ENCODE assay signal across 16 cellular contexts in genomic region chr3:116886202-116886893, GRCh38.
DNase-seq lines count a peak whose midpoint lies in the region; ATAC-seq and TF ChIP-seq lines count a peak whose summit lies in the region.
"Had no signal": no experiment of that assay in that cellular context is flagged by ENCODE, and none has a peak within 500 bp of the region (broad histone marks: within the 10 kb centered on the region; RNA-seq: fewer than 3 reads in every experiment).

No MANE protein-coding gene starts in this region.

- peak overlapping the region; percentile 66 for H2AFZ ChIP-seq in OCI-LY3 (ENCODE audit: low read depth, low read length)
- H2AFZ ChIP-seq: hepatocyte had no signal

- ATAC-seq in GM18511 (IDR thresholded peaks at IDR 0.05; ENCODE audit: unreplicated experiment) (peak; percentile 95), GM21515 (IDR thresholded peaks at IDR 0.05; ENCODE audit: unreplicated experiment) (peak; percentile 96), HG03097 (IDR thresholded peaks at IDR 0.05; ENCODE audit: low FRiP score, unreplicated experiment) (peak; percentile 81), left lung (no peak)
- ATAC-seq: Panc1 had no signal

- intact Hi-C loops in left lung (cut with DNase I): no loop called here

- H3K9ac ChIP-seq in OCI-LY3 (ENCODE audit: low read length): peak overlapping the region; percentile 9; the same call in 1 of the 2 replicates
- no peak overlapping the region for H3K9ac ChIP-seq in endodermal cell (ENCODE audit: extremely low read depth, low read length, poor library complexity, severe bottlenecking)

- CTCF ChIA-PET in CD8-positive, alpha-beta memory T cell (lab: Charles Lee): no interaction called here

- H4K20me1 ChIP-seq in OCI-LY3 (ENCODE audit: insufficient read depth, low read length): no peaks in the 10 kb centered on the region

- POLR2A ChIA-PET in CD8-positive, alpha-beta memory T cell (lab: Charles Lee): no interaction called here

- H3K27me3 ChIP-seq in OCI-LY3 (ENCODE audit: low read depth, low read length) (no peaks in the 10 kb centered on the region), endodermal cell (ENCODE audit: control insufficient read depth, insufficient read depth, low read length, poor library complexity, severe bottlenecking) (no peaks in the 10 kb centered on the region), left lung (no peaks in the 10 kb centered on the region)
- no peaks in the 10 kb centered on the region for H3K27me3 ChIP-seq in CD8-positive, alpha-beta memory T cell (ENCODE audit: insufficient read depth, low read length, poor library complexity, severe bottlenecking)
- H3K27me3 ChIP-seq: hepatocyte had no signal

- H3K9me3 ChIP-seq in OCI-LY3 (ENCODE audit: insufficient read depth, low read length) (no peaks in the 10 kb centered on the region), endodermal cell (ENCODE audit: control insufficient read depth, low read length) (no peaks in the 10 kb centered on the region), left lung (no peaks in the 10 kb centered on the region)
- no peaks in the 10 kb centered on the region for H3K9me3 ChIP-seq in CD8-positive, alpha-beta memory T cell (ENCODE audit: low read length)
- H3K9me3 ChIP-seq: HAP-1 had no signal

- DNase-seq in T-helper 2 cell treated with Interferon-gamma antibody and Interleukin-4, amounts not matched to agents 5 μg/mL and 100 μg/mL, for 36 hours (ENCODE audit: low spot score): no peak
- no peak for DNase-seq in CD8-positive, alpha-beta memory T cell
- DNase-seq in endodermal cell (no peak), left lung (no peak)
- DNase-seq: NCI-H1092; stimulated activated naive CD4-positive, alpha-beta T cell had no signal

- 67 to 75% methylated on average over 4 of the region's 4 CpGs for WGBS in endodermal cell (ENCODE audit: insufficient coverage in 1 of 2, insufficient read length in 1 of 2), 2 experiments

- H3K36me3 Mint-ChIP-seq in T-helper 2 cell treated with Interferon-gamma antibody and Interleukin-4, amounts not matched to agents 5 μg/mL and 100 μg/mL, for 36 hours (ENCODE audit: low read depth): no peaks in the 10 kb centered on the region
- peaks cover 0 to 2% (median 0%) of the 10 kb centered on the region in 3 donors for H3K36me3 Mint-ChIP-seq in CD8-positive, alpha-beta memory T cell
- H3K36me3 Mint-ChIP-seq in endodermal cell (ENCODE audit: low read depth): no peaks in the 10 kb centered on the region
- H3K36me3 Mint-ChIP-seq: activated naive CD4-positive, alpha-beta T cell treated with anti-CD3 and anti-CD28 coated beads, Interleukin-2, amount 50 U/mL, for 24 hours had no signal

- H3K4me1 Mint-ChIP-seq in T-helper 2 cell treated with Interferon-gamma antibody and Interleukin-4, amounts not matched to agents 5 μg/mL and 100 μg/mL, for 36 hours (ENCODE audit: low read depth): no peaks in the 10 kb centered on the region
- no peaks in the 10 kb centered on the region for H3K4me1 Mint-ChIP-seq in CD8-positive, alpha-beta memory T cell
- H3K4me1 Mint-ChIP-seq in endodermal cell: no peaks in the 10 kb centered on the region
- H3K4me1 Mint-ChIP-seq: activated naive CD4-positive, alpha-beta T cell treated with anti-CD3 and anti-CD28 coated beads, Interleukin-2, amount 50 U/mL, for 24 hours had no signal

- peak overlapping the region; percentile 51 for H3K4me2 ChIP-seq in OCI-LY3 (ENCODE audit: low read length)
- H3K4me2 ChIP-seq: hepatocyte had no signal

- H3K4me3 Mint-ChIP-seq in T-helper 2 cell treated with Interferon-gamma antibody and Interleukin-4, amounts not matched to agents 5 μg/mL and 100 μg/mL, for 36 hours: no peak overlapping the region
- H3K4me3 Mint-ChIP-seq in CD8-positive, alpha-beta memory T cell: no peak overlapping the region
- no peak overlapping the region for H3K4me3 Mint-ChIP-seq in endodermal cell
- H3K4me3 Mint-ChIP-seq: activated naive CD4-positive, alpha-beta T cell treated with anti-CD3 and anti-CD28 coated beads, Interleukin-2, amount 50 U/mL, for 24 hours; dendritic cell treated with granulocyte-macrophage colony-stimulating factor and Interleukin-4, amounts not matched to agents 40 ng/mL and 50 ng/mL, for 4 days had no signal

- H3K4me1 ChIP-seq in OCI-LY3 (ENCODE audit: low read length) (peaks cover 9% of the 10 kb centered on the region), endodermal cell (ENCODE audit: control insufficient read depth, insufficient read depth, low read length) (no peaks in the 10 kb centered on the region), left lung (no peaks in the 10 kb centered on the region)
- no peaks in the 10 kb centered on the region for H3K4me1 ChIP-seq in CD8-positive, alpha-beta memory T cell (ENCODE audit: insufficient read depth, low read length)
- H3K4me1 ChIP-seq: HAP-1 had no signal

- no peak overlapping the region for H3K27ac Mint-ChIP-seq in T-helper 2 cell treated with Interferon-gamma antibody and Interleukin-4, amounts not matched to agents 5 μg/mL and 100 μg/mL, for 36 hours
- H3K27ac Mint-ChIP-seq in CD8-positive, alpha-beta memory T cell: no peak overlapping the region
- H3K27ac Mint-ChIP-seq in endodermal cell: no peak overlapping the region
- H3K27ac Mint-ChIP-seq: activated naive CD4-positive, alpha-beta T cell treated with anti-CD3 and anti-CD28 coated beads, Interleukin-2, amount 50 U/mL, for 24 hours; dendritic cell treated with granulocyte-macrophage colony-stimulating factor and Interleukin-4, amounts not matched to agents 40 ng/mL and 50 ng/mL, for 4 days had no signal

- no peaks in the 10 kb centered on the region for H3K9me3 Mint-ChIP-seq in T-helper 2 cell treated with Interferon-gamma antibody and Interleukin-4, amounts not matched to agents 5 μg/mL and 100 μg/mL, for 36 hours
- peaks cover 0 to 16% (median 4%) of the 10 kb centered on the region in 5 donors for H3K9me3 Mint-ChIP-seq in CD8-positive, alpha-beta memory T cell
- no peaks in the 10 kb centered on the region for H3K9me3 Mint-ChIP-seq in endodermal cell
- H3K9me3 Mint-ChIP-seq: activated naive CD4-positive, alpha-beta T cell treated with anti-CD3 and anti-CD28 coated beads, Interleukin-2, amount 50 U/mL, for 24 hours; dendritic cell treated with granulocyte-macrophage colony-stimulating factor and Interleukin-4, amounts not matched to agents 40 ng/mL and 50 ng/mL, for 4 days had no signal

- no peaks in the 10 kb centered on the region for H3K27me3 Mint-ChIP-seq in T-helper 2 cell treated with Interferon-gamma antibody and Interleukin-4, amounts not matched to agents 5 μg/mL and 100 μg/mL, for 36 hours (ENCODE audit: low read depth)
- H3K27me3 Mint-ChIP-seq in CD8-positive, alpha-beta memory T cell: no peaks in the 10 kb centered on the region
- no peaks in the 10 kb centered on the region for H3K27me3 Mint-ChIP-seq in endodermal cell (ENCODE audit: insufficient read depth)
- H3K27me3 Mint-ChIP-seq: activated naive CD4-positive, alpha-beta T cell treated with anti-CD3 and anti-CD28 coated beads, Interleukin-2, amount 50 U/mL, for 24 hours; dendritic cell treated with granulocyte-macrophage colony-stimulating factor and Interleukin-4, amounts not matched to agents 40 ng/mL and 50 ng/mL, for 4 days had no signal

- H3K4me3 ChIP-seq in OCI-LY3 (ENCODE audit: low read length): peak overlapping the region; percentile 21; the same call in 1 of the 2 replicates
- H3K4me3 ChIP-seq in CD8-positive, alpha-beta memory T cell (ENCODE audit: low read length): no peak overlapping the region
- no peak overlapping the region for H3K4me3 ChIP-seq in endodermal cell (ENCODE audit: low read length)
- H3K4me3 ChIP-seq in left lung: no peak overlapping the region
- H3K4me3 ChIP-seq: HAP-1, hepatocyte had no signal

- no peaks in the 10 kb centered on the region for H3K79me2 ChIP-seq in OCI-LY3 (ENCODE audit: low read length)
- H3K79me2 ChIP-seq: hepatocyte had no signal

- H3K27ac ChIP-seq in OCI-LY3 (ENCODE audit: low read length) (no peak overlapping the region; the same call in 1 of the 2 replicates), endodermal cell (ENCODE audit: low read depth, low read length) (no peak overlapping the region), left lung (no peak overlapping the region)
- H3K27ac ChIP-seq in CD8-positive, alpha-beta memory T cell (ENCODE audit: low read depth, low read length): no peak overlapping the region
- H3K27ac ChIP-seq: hepatocyte, VCaP had no signal

- TF ChIP-seq CTCF in OCI-LY3 (IDR thresholded peaks at IDR 0.05; ENCODE audit: low read depth, low read length): no peak
- TF ChIP-seq CTCF in endodermal cell (conservative IDR thresholded peaks at IDR 0.05): no peak
- TF ChIP-seq CTCF in left lung (IDR thresholded peaks at IDR 0.05): no peak

- no peaks in the 10 kb centered on the region for H3K36me3 ChIP-seq in OCI-LY3 (replicated peaks; ENCODE audit: low read depth, low read length)
- H3K36me3 ChIP-seq in CD8-positive, alpha-beta memory T cell (ENCODE audit: insufficient read depth, low read length): no peaks in the 10 kb centered on the region
- no peaks in the 10 kb centered on the region for H3K36me3 ChIP-seq in endodermal cell (ENCODE audit: control insufficient read depth, insufficient read depth, low read length)
- no peaks in the 10 kb centered on the region for H3K36me3 ChIP-seq in left lung
- H3K36me3 ChIP-seq: HAP-1 had no signal
